11 cellular contexts compared by ENCODE assay signal in genomic region chr14:31286456-31287293, GRCh38.
A peak's percentile ranks its signal among the peaks of the same experiment; 100 is the strongest.
DNase-seq lines count a peak whose midpoint lies in the region; ATAC-seq and TF ChIP-seq lines count a peak whose summit lies in the region.
"Had no signal": no experiment of that assay in that cellular context is flagged by ENCODE, and none has a peak within 500 bp of the region (broad histone marks: within the 10 kb centered on the region; RNA-seq: fewer than 3 reads in every experiment).

No MANE protein-coding gene starts in this region.

- H2AFZ ChIP-seq in fibroblast of lung (ENCODE audit: low read length): no peak overlapping the region

- H3K27me3 ChIP-seq in fibroblast of lung (ENCODE audit: control insufficient read depth, insufficient read depth, low read length): no peaks in the 10 kb centered on the region
- H3K27me3 ChIP-seq: vagina had no signal

- peak; percentile 55 for DNase-seq in activated CD8-positive, alpha-beta memory T cell treated with anti-CD3 and anti-CD28 coated beads, Interleukin-2, amount 50 U/mL, for 48 hours
- DNase-seq in activated CD8-positive, alpha-beta memory T cell treated with anti-CD3 and anti-CD28 coated beads, Interleukin-2, amount 50 U/mL, for 4 hours: no peak
- peak; percentile 19 for DNase-seq in RPMI8226
- DNase-seq in fibroblast of lung (ENCODE audit: low read depth in 2 of 2): no peak
- peak; percentile 4 to 16 for DNase-seq in stimulated activated CD4-positive, alpha-beta T cell treated with anti-CD3 and anti-CD28 coated beads, Interleukin-4, amount 100 ng/mL, for 48 hours (ENCODE audit: low read depth in 2 of 2)
- DNase-seq in stimulated activated naive CD4-positive, alpha-beta T cell treated with Interleukin-2 at 50 U/mL for 16 hours (lab: John Stamatoyannopoulos, UW): no peak
- DNase-seq: activated CD4-positive, alpha-beta T cell treated with anti-CD3 and anti-CD28 coated beads for 1 hour; NCI-H1436 treated with DMSO at 0.1 percent for 48 hours had no signal

- H3K4me1 ChIP-seq in fibroblast of lung (ENCODE audit: control insufficient read depth, extremely low read depth, insufficient read depth, low read length): no peaks in the 10 kb centered on the region
- H3K4me1 ChIP-seq: vagina had no signal

- no peaks in the 10 kb centered on the region for H3K9me3 ChIP-seq in fibroblast of lung (ENCODE audit: control insufficient read depth, insufficient read depth, low read depth, low read length)
- H3K9me3 ChIP-seq: vagina had no signal

- no peak overlapping the region for H3K9ac ChIP-seq in fibroblast of lung (ENCODE audit: insufficient read depth, low read length)

- no peaks in the 10 kb centered on the region for H3K79me2 ChIP-seq in fibroblast of lung (ENCODE audit: control insufficient read depth, insufficient read depth, low read length)

- H4K20me1 ChIP-seq in fibroblast of lung (ENCODE audit: control insufficient read depth, extremely low read depth, insufficient read depth, low read length): no peaks in the 10 kb centered on the region

- no peak overlapping the region for H3K27ac ChIP-seq in fibroblast of lung (ENCODE audit: insufficient read depth, low read length)
- H3K27ac ChIP-seq: vagina had no signal

- H3K4me2 ChIP-seq in fibroblast of lung (ENCODE audit: extremely low read depth, insufficient read depth, low read length): no peak overlapping the region

- H3K4me3 ChIP-seq in fibroblast of lung (replicated peaks in 1 of 4; ENCODE audit: control extremely low read depth in 1 of 4, insufficient read depth in 1 of 4, low read depth in 3 of 4, low read length in 4 of 4): no peak overlapping the region
- H3K4me3 ChIP-seq: vagina had no signal

- TF ChIP-seq CTCF in fibroblast of lung (conservative IDR thresholded peaks at IDR 0.05 in 1 of 2, IDR thresholded peaks at IDR 0.05 in 1 of 2; ENCODE audit: low read depth in 1 of 2, low read length in 2 of 2): peak; percentile 16 to 37

- ATAC-seq in HG02623 (IDR thresholded peaks at IDR 0.05; ENCODE audit: unreplicated experiment): no peak
- no peak for ATAC-seq in HG02588 (IDR thresholded peaks at IDR 0.05; ENCODE audit: unreplicated experiment)

- H3K36me3 ChIP-seq in fibroblast of lung (ENCODE audit: control insufficient read depth, insufficient read depth, low read length): no peaks in the 10 kb centered on the region
- H3K36me3 ChIP-seq: vagina had no signal

Comparison
In these comparisons a context has a peak if more than half of its experiments do, and no peak if none do; other contexts are left out.
1. DNase-seq: peak in activated CD8-positive, alpha-beta memory T cell treated with anti-CD3 and anti-CD28 coated beads, Interleukin-2, amount 50 U/mL, for 48 hours (single experiment), RPMI8226 (single experiment) and stimulated activated CD4-positive, alpha-beta T cell treated with anti-CD3 and anti-CD28 coated beads, Interleukin-4, amount 100 ng/mL, for 48 hours (2 of 2); none in activated CD8-positive, alpha-beta memory T cell treated with anti-CD3 and anti-CD28 coated beads, Interleukin-2, amount 50 U/mL, for 4 hours (single experiment), fibroblast of lung (0 of 2) and stimulated activated naive CD4-positive, alpha-beta T cell treated with Interleukin-2 at 50 U/mL for 16 hours (single experiment).